31 cellular contexts compared by ENCODE assay signal in the genomic region with DNA sequence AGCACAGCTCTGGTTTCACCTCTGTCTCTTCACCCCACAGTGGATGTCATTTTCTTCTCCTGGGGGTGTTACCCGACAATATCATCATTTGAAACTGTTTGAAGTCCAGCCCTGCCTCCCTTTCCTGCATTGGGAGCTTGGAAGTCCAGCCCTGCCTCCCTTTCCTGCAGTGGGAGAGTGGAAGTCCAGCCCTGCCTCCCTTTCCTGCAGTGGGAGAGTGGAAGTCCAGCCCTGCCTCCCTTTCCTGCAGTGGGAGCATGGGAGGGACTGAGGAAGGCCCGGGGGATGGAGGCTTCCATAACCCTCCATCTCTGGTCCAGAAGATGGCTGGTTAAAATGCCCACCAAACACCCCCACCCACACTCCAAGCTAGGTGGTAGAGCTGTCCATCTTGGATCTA. TPM values are rescaled to one million over a fixed set of nuclear protein-coding genes. Genes with fewer than 3 reads are reported as not detected.
"Had no signal": no experiment of that assay in that cellular context is flagged by ENCODE, and none has a peak within 500 bp of the region (broad histone marks: within the 10 kb centered on the region; RNA-seq: fewer than 3 reads in every experiment).

No MANE protein-coding gene starts in this region.

- H3K9me3 Mint-ChIP-seq: activated CD4-positive, alpha-beta T cell treated with anti-CD3 and anti-CD28 coated beads, Interleukin-2, amount 10 ng/mL, durations not matched to agents 24 days and 14 days; activated CD8-positive, alpha-beta T cell treated with anti-CD3 and anti-CD28 coated beads for 36 hours; activated naive CD8-positive, alpha-beta T cell treated with anti-CD3 and anti-CD28 coated beads for 36 hours; activated T-cell treated with anti-CD3 and anti-CD28 coated beads, Interleukin-2, amount 50 U/mL, for 72 hours; activated T-helper 17 cell treated with anti-CD3 and anti-CD28 coated beads, Interleukin-2, amount 50 U/mL, for 72 hours had no signal

- H3K4me1 ChIP-seq: SJCRH30 had no signal

- H3K9ac ChIP-seq: KMS-11 had no signal

- H3K27ac Mint-ChIP-seq: activated CD4-positive, alpha-beta T cell treated with anti-CD3 and anti-CD28 coated beads, Interleukin-2, amount 10 ng/mL, durations not matched to agents 24 days and 14 days; activated CD8-positive, alpha-beta T cell treated with anti-CD3 and anti-CD28 coated beads for 36 hours; activated naive CD8-positive, alpha-beta T cell treated with anti-CD3 and anti-CD28 coated beads for 36 hours; activated T-cell treated with anti-CD3 and anti-CD28 coated beads, Interleukin-2, amount 50 U/mL, for 72 hours; activated T-helper 17 cell treated with anti-CD3 and anti-CD28 coated beads, Interleukin-2, amount 50 U/mL, for 72 hours had no signal

- H3K4me3 ChIP-seq: SJCRH30, SK-N-MC had no signal

- H3K36me3 ChIP-seq: brain microvascular endothelial cell, SJCRH30 had no signal

- H3K36me3 Mint-ChIP-seq: activated naive CD8-positive, alpha-beta T cell treated with anti-CD3 and anti-CD28 coated beads for 36 hours had no signal

- H3K4me2 ChIP-seq: KMS-11 had no signal

- H3K27me3 Mint-ChIP-seq: activated CD8-positive, alpha-beta T cell treated with anti-CD3 and anti-CD28 coated beads for 36 hours; activated T-helper 17 cell treated with anti-CD3 and anti-CD28 coated beads, Interleukin-2, amount 50 U/mL, for 72 hours had no signal

- H3K27me3 ChIP-seq: brain microvascular endothelial cell, SJCRH30 had no signal

- ATAC-seq: activated CD8-positive, alpha-beta T cell treated with anti-CD3 and anti-CD28 coated beads for 36 hours; activated T-cell treated with anti-CD3 and anti-CD28 coated beads, Interleukin-2, amount 50 U/mL, for 72 hours; activated T-helper 17 cell treated with anti-CD3 and anti-CD28 coated beads, Interleukin-2, amount 50 U/mL, for 72 hours; Panc1 had no signal

- DNase-seq: activated CD4-positive, alpha-beta T cell treated with anti-CD3 and anti-CD28 coated beads, Interleukin-2, amount 10 ng/mL, durations not matched to agents 24 days and 14 days; activated CD4-positive, alpha-beta T cell treated with anti-CD3 and anti-CD28 coated beads, Interleukin-2, amount 50 U/mL, for 4 hours; activated CD8-positive, alpha-beta T cell treated with anti-CD3 and anti-CD28 coated beads for 36 hours; activated effector memory CD4-positive, alpha-beta T cell treated with anti-CD3 and anti-CD28 coated beads, Interleukin-2, amount 50 U/mL, for 16 hours; activated naive CD4-positive, alpha-beta T cell; activated naive CD4-positive, alpha-beta T cell treated with anti-CD3 and anti-CD28 coated beads, Interleukin-2, amount 50 U/mL, for 16 hours; activated naive CD8-positive, alpha-beta T cell treated with anti-CD3 and anti-CD28 coated beads for 36 hours; activated T-cell treated with anti-CD3 and anti-CD28 coated beads, Interleukin-2, amount 50 U/mL, for 1 hour; activated T-cell treated with anti-CD3 and anti-CD28 coated beads, Interleukin-2, amount 50 U/mL, for 72 hours; amniotic stem cell; brain microvascular endothelial cell; NCI-H1105; NCI-H1417 treated with DMSO at 0.1 percent for 48 hours; NCI-H187 treated with DMSO at 0.1 percent for 48 hours; NCI-H2081; NCI-H2171 treated with DMSO at 0.1 percent for 48 hours; NCI-H2227 treated with DMSO at 0.1 percent for 48 hours; NCI-H446; NCI-H524; NCI-H69; NCI-H82; SHP77; SJCRH30; T1000; WERI-Rb-1 had no signal

- H3K9me3 ChIP-seq: SJCRH30 had no signal

- H3K27ac ChIP-seq: brain microvascular endothelial cell, KMS-11, SJCRH30, SK-N-MC, WERI-Rb-1 had no signal

- H3K4me3 Mint-ChIP-seq: activated CD4-positive, alpha-beta T cell treated with anti-CD3 and anti-CD28 coated beads, Interleukin-2, amount 10 ng/mL, durations not matched to agents 24 days and 14 days; activated CD8-positive, alpha-beta T cell treated with anti-CD3 and anti-CD28 coated beads for 36 hours; activated naive CD8-positive, alpha-beta T cell treated with anti-CD3 and anti-CD28 coated beads for 36 hours; activated T-cell treated with anti-CD3 and anti-CD28 coated beads, Interleukin-2, amount 50 U/mL, for 72 hours; activated T-helper 17 cell treated with anti-CD3 and anti-CD28 coated beads, Interleukin-2, amount 50 U/mL, for 72 hours had no signal

RNA-seq across cellular contexts. Expression of gene SYK, which starts 59.8 kb away (rescaled TPM):
- total RNA-seq: M059J, RPMI7951, SJCRH30 had no signal
